19 cellular contexts compared by ENCODE assay signal in genomic region chr1:162380061-162380846, GRCh38. TPM values are rescaled to one million over a fixed set of nuclear protein-coding genes. Genes with fewer than 3 reads are reported as not detected.
"Had no signal": no experiment of that assay in that cellular context is flagged by ENCODE, and none has a peak within 500 bp of the region (broad histone marks: within the 10 kb centered on the region; RNA-seq: fewer than 3 reads in every experiment).

No MANE protein-coding gene starts in this region.

- H3K27ac Mint-ChIP-seq: activated naive CD8-positive, alpha-beta T cell had no signal

- FAIRE-seq: islet of Langerhans, pancreas, TTC549 had no signal

- ATAC-seq: left ventricle myocardium superior had no signal

- H3K27me3 Mint-ChIP-seq: activated naive CD8-positive, alpha-beta T cell had no signal

- DNase-seq: activated CD4-positive, alpha-beta T cell treated with anti-CD3 and anti-CD28 coated beads, Interleukin-2, amount 50 U/mL, for 48 hours; activated gamma-delta T cell; activated T-cell treated with anti-CD3 and anti-CD28 coated beads, Interleukin-2, amount 50 U/mL, for 48 hours; cerebellar nuclear complex; esophagus squamous epithelium; foreskin keratinocyte; left ventricle myocardium superior; mesendoderm; pancreas; stomach; T-helper 2 cell had no signal

- H3K9me3 ChIP-seq: esophagus squamous epithelium, pancreas, stomach had no signal

- H3K36me3 Mint-ChIP-seq: activated naive CD8-positive, alpha-beta T cell had no signal

- H3K4me3 Mint-ChIP-seq: activated naive CD8-positive, alpha-beta T cell had no signal

- H3K4me3 ChIP-seq: esophagus squamous epithelium, pancreas, stomach had no signal

- H3K4me1 ChIP-seq: pancreas had no signal

- H3K27me3 ChIP-seq: esophagus squamous epithelium, foreskin keratinocyte, pancreas, stomach had no signal

- H3K27ac ChIP-seq: foreskin keratinocyte, pancreas had no signal

- H3K36me3 ChIP-seq: esophagus squamous epithelium, pancreas had no signal

RNA-seq across cellular contexts. Expression of gene SPATA46, which starts 3.6 kb away (rescaled TPM):
- total RNA-seq: dermis microvascular lymphatic vessel endothelial cell, esophagus squamous epithelium, foreskin keratinocyte, left ventricle myocardium superior, pancreas, renal cortical epithelial cell, skeletal muscle tissue, stomach had no signal
- polyA plus RNA-seq: foreskin keratinocyte, neural cell, pancreas, stomach, thymus had no signal

RNA-seq across cellular contexts. Expression of gene SH2D1B, which starts 31.7 kb away (rescaled TPM):
- total RNA-seq: dermis microvascular lymphatic vessel endothelial cell, foreskin keratinocyte, renal cortical epithelial cell had no signal
- polyA plus RNA-seq: foreskin keratinocyte, neural cell, pancreas had no signal
